ENCODE assay signal across 1 cellular context in genomic region chr5:84790406-84790805, GRCh38.
TF ChIP-seq lines count a peak whose summit lies in the region.

No MANE protein-coding gene starts in this region.

TF ChIP-seq in GM12878, 131 proteins besides CTCF, POLR2A, EP300 and RAD21 (continued from another document):
- TF ChIP-seq, protein P1, sequence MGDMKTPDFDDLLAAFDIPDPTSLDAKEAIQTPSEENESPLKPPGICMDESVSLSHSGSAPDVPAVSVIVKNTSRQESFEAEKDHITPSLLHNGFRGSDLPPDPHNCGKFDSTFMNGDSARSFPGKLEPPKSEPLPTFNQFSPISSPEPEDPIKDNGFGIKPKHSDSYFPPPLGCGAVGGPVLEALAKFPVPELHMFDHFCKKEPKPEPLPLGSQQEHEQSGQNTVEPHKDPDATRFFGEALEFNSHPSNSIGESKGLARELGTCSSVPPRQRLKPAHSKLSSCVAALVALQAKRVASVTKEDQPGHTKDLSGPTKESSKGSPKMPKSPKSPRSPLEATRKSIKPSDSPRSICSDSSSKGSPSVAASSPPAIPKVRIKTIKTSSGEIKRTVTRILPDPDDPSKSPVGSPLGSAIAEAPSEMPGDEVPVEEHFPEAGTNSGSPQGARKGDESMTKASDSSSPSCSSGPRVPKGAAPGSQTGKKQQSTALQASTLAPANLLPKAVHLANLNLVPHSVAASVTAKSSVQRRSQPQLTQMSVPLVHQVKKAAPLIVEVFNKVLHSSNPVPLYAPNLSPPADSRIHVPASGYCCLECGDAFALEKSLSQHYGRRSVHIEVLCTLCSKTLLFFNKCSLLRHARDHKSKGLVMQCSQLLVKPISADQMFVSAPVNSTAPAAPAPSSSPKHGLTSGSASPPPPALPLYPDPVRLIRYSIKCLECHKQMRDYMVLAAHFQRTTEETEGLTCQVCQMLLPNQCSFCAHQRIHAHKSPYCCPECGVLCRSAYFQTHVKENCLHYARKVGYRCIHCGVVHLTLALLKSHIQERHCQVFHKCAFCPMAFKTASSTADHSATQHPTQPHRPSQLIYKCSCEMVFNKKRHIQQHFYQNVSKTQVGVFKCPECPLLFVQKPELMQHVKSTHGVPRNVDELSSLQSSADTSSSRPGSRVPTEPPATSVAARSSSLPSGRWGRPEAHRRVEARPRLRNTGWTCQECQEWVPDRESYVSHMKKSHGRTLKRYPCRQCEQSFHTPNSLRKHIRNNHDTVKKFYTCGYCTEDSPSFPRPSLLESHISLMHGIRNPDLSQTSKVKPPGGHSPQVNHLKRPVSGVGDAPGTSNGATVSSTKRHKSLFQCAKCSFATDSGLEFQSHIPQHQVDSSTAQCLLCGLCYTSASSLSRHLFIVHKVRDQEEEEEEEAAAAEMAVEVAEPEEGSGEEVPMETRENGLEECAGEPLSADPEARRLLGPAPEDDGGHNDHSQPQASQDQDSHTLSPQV (IDR thresholded peaks at IDR 0.05) = no peak
- TF ChIP-seq RCOR1 (conservative IDR thresholded peaks at IDR 0.05; ENCODE audit: low read depth, low read length) (no peak), IKZF1 (conservative IDR thresholded peaks at IDR 0.05) (no peak), CHD4 (IDR thresholded peaks at IDR 0.05) (no peak), BACH1 (IDR thresholded peaks at IDR 0.05; ENCODE audit: borderline replicate concordance) (no peak), PRDM15 (CRISPR knock-in tag; IDR thresholded peaks at IDR 0.05) (no peak), USF2 (IDR thresholded peaks at IDR 0.05; ENCODE audit: borderline replicate concordance, low read depth, low read length) (no peak), EED (IDR thresholded peaks at IDR 0.05; ENCODE audit: low read depth) (no peak)
- TF ChIP-seq, protein P2, sequence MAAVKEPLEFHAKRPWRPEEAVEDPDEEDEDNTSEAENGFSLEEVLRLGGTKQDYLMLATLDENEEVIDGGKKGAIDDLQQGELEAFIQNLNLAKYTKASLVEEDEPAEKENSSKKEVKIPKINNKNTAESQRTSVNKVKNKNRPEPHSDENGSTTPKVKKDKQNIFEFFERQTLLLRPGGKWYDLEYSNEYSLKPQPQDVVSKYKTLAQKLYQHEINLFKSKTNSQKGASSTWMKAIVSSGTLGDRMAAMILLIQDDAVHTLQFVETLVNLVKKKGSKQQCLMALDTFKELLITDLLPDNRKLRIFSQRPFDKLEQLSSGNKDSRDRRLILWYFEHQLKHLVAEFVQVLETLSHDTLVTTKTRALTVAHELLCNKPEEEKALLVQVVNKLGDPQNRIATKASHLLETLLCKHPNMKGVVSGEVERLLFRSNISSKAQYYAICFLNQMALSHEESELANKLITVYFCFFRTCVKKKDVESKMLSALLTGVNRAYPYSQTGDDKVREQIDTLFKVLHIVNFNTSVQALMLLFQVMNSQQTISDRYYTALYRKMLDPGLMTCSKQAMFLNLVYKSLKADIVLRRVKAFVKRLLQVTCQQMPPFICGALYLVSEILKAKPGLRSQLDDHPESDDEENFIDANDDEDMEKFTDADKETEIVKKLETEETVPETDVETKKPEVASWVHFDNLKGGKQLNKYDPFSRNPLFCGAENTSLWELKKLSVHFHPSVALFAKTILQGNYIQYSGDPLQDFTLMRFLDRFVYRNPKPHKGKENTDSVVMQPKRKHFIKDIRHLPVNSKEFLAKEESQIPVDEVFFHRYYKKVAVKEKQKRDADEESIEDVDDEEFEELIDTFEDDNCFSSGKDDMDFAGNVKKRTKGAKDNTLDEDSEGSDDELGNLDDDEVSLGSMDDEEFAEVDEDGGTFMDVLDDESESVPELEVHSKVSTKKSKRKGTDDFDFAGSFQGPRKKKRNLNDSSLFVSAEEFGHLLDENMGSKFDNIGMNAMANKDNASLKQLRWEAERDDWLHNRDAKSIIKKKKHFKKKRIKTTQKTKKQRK (IDR thresholded peaks at IDR 0.05; ENCODE audit: low read depth, low read length) = no peak
